Comparison of ENCODE assay signal across 9 cellular contexts in genomic region chr13:109256866-109257760, GRCh38.
DNase-seq lines count a peak whose midpoint lies in the region; ATAC-seq and TF ChIP-seq lines count a peak whose summit lies in the region.
"Had no signal": no experiment of that assay in that cellular context is flagged by ENCODE, and none has a peak within 500 bp of the region (broad histone marks: within the 10 kb centered on the region; RNA-seq: fewer than 3 reads in every experiment).

No MANE protein-coding gene starts in this region.

- no peak overlapping the region for H3K27ac Mint-ChIP-seq in activated naive CD8-positive, alpha-beta T cell treated with anti-CD3 and anti-CD28 coated beads for 36 hours

- no peaks in the 10 kb centered on the region for H3K27me3 ChIP-seq in H7 (ENCODE audit: control insufficient read depth, insufficient read depth, low read length)
- no peaks in the 10 kb centered on the region for H3K27me3 ChIP-seq in ovary
- H3K27me3 ChIP-seq: vagina had no signal

- H3K4me3 ChIP-seq in H7 (ENCODE audit: insufficient read depth, low read depth, low read length) (no peak overlapping the region), ovary (no peak overlapping the region)
- H3K4me3 ChIP-seq: vagina had no signal

- intact Hi-C loops in ovary (cut with DNase I): no loop called here

- H3K36me3 ChIP-seq in H7 (replicated peaks; ENCODE audit: control insufficient read depth, insufficient read depth, low read length) (no peaks in the 10 kb centered on the region), ovary (no peaks in the 10 kb centered on the region)
- H3K36me3 ChIP-seq: vagina had no signal

- H3K27me3 Mint-ChIP-seq in activated naive CD8-positive, alpha-beta T cell treated with anti-CD3 and anti-CD28 coated beads for 36 hours: peaks cover 6% of the 10 kb centered on the region

- WGBS in ovary, 3 donors: 4 to 9% (median 7%) methylated on average over 3 of the region's 3 CpGs

- H3K4me3 Mint-ChIP-seq in activated naive CD8-positive, alpha-beta T cell treated with anti-CD3 and anti-CD28 coated beads for 36 hours: no peak overlapping the region

- TF ChIP-seq EP300 in ovary (IDR thresholded peaks at IDR 0.05): no peak

- no peaks in the 10 kb centered on the region for H3K4me1 ChIP-seq in ovary (ENCODE audit: insufficient read depth)

- in situ Hi-C loops in SK-MEL-5 (cut with HindIII; ENCODE audit: low pct_unique_long_range_greater_than_20kb, low sequenced_read_pairs): no loop called here

- TF ChIP-seq POLR2A in ovary (IDR thresholded peaks at IDR 0.05): no peak

- H3K27ac ChIP-seq in ovary: no peak overlapping the region
- H3K27ac ChIP-seq: vagina had no signal

- no peaks in the 10 kb centered on the region for H3K9me3 Mint-ChIP-seq in activated naive CD8-positive, alpha-beta T cell treated with anti-CD3 and anti-CD28 coated beads for 36 hours

- ATAC-seq in omental fat pad (ENCODE audit: low FRiP score): peak; percentile 98

- TF ChIP-seq CTCF in omental fat pad (IDR thresholded peaks at IDR 0.05) (no peak), ovary (IDR thresholded peaks at IDR 0.05) (no peak)

- H3K4me1 Mint-ChIP-seq in activated naive CD8-positive, alpha-beta T cell treated with anti-CD3 and anti-CD28 coated beads for 36 hours: no peaks in the 10 kb centered on the region

- H3K36me3 Mint-ChIP-seq in activated naive CD8-positive, alpha-beta T cell treated with anti-CD3 and anti-CD28 coated beads for 36 hours: no peaks in the 10 kb centered on the region

- no peaks in the 10 kb centered on the region for H3K9me3 ChIP-seq in ovary
- H3K9me3 ChIP-seq: vagina had no signal

- DNase-seq in Daoy (ENCODE audit: low read depth): peak; percentile 57
- DNase-seq in SK-MEL-5 (ENCODE audit: low read depth, low spot score): peak; percentile 93
- peak; percentile 92 for DNase-seq in fibroblast of the conjunctiva (ENCODE audit: low read depth)
- no peak for DNase-seq in omental fat pad (ENCODE audit: low spot score)
- no peak for DNase-seq in H7
- DNase-seq in activated naive CD8-positive, alpha-beta T cell treated with anti-CD3 and anti-CD28 coated beads for 36 hours: no peak
- DNase-seq in DMS79 treated with DMSO at 0.1 percent for 48 hours (lab: John Stamatoyannopoulos, UW): no peak
- no peak for DNase-seq in ovary

Comparison
In these comparisons a context has a peak if more than half of its experiments do, and no peak if none do; other contexts are left out.
1. DNase-seq: peak in Daoy (single experiment), SK-MEL-5 (single experiment) and fibroblast of the conjunctiva (single experiment); none in omental fat pad (single experiment), H7 (single experiment), activated naive CD8-positive, alpha-beta T cell treated with anti-CD3 and anti-CD28 coated beads for 36 hours (single experiment), DMS79 treated with DMSO at 0.1 percent for 48 hours (single experiment) and ovary (0 of 5).